Comparison of ENCODE assay signal across 22 cellular contexts in genomic region chr1:204327359-204327758, GRCh38. TPM values are rescaled to one million over a fixed set of nuclear protein-coding genes. Genes with fewer than 3 reads are reported as not detected.
DNase-seq lines count a peak whose midpoint lies in the region; ATAC-seq and TF ChIP-seq lines count a peak whose summit lies in the region.
"Had no signal": no experiment of that assay in that cellular context is flagged by ENCODE, and none has a peak within 500 bp of the region (broad histone marks: within the 10 kb centered on the region; RNA-seq: fewer than 3 reads in every experiment).

No MANE protein-coding gene starts in this region.

- 62% methylated on average over 10 of the region's 10 CpGs for WGBS in right cardiac atrium

- H3K4me1 Mint-ChIP-seq in MCF 10A (ENCODE audit: insufficient read depth, unreplicated experiment), result peaks cover 21% of the 10 kb centered on the region
- H3K4me1 Mint-ChIP-seq: activated naive CD4-positive, alpha-beta T cell treated with anti-CD3 and anti-CD28 coated beads, Interleukin-2, amount 10 ng/mL, durations not matched to agents 7 days and 5 days had no signal

- no peaks in the 10 kb centered on the region for H3K9me3 Mint-ChIP-seq in MCF 10A (ENCODE audit: unreplicated experiment)
- H3K9me3 Mint-ChIP-seq: activated CD4-positive, alpha-beta T cell treated with anti-CD3 and anti-CD28 coated beads, Interleukin-2, amount 10 ng/mL, durations not matched to agents 7 days and 5 days; activated naive CD4-positive, alpha-beta T cell treated with anti-CD3 and anti-CD28 coated beads, Interleukin-2, amount 10 ng/mL, durations not matched to agents 7 days and 5 days; activated T-cell treated with anti-CD3 and anti-CD28 coated beads, Interleukin-2, amount 50 U/mL, for 72 hours had no signal

- H3K27me3 ChIP-seq in cardiac muscle cell (no peaks in the 10 kb centered on the region), right cardiac atrium (ENCODE audit: control insufficient read depth, insufficient read depth) (no peaks in the 10 kb centered on the region), dorsolateral prefrontal cortex (no peaks in the 10 kb centered on the region), vagina (no peaks in the 10 kb centered on the region)
- H3K27me3 ChIP-seq: heart left ventricle, Peyer's patch had no signal

- POLR2A ChIA-PET in MCF 10A (lab: Yijun Ruan, JAX), result interaction anchor here (0.9 to 14.1 kb wide), 4 partner anchors 8 to 41 kb away, joined by 4 to 214 read pairs (median 16); no protein-coding TSS in a partner anchor

- H3K4me3 Mint-ChIP-seq in MCF 10A (ENCODE audit: unreplicated experiment), result no peak overlapping the region
- H3K4me3 Mint-ChIP-seq: activated CD4-positive, alpha-beta T cell treated with anti-CD3 and anti-CD28 coated beads, Interleukin-2, amount 10 ng/mL, durations not matched to agents 7 days and 5 days; activated naive CD4-positive, alpha-beta T cell treated with anti-CD3 and anti-CD28 coated beads, Interleukin-2, amount 10 ng/mL, durations not matched to agents 7 days and 5 days; activated T-cell treated with anti-CD3 and anti-CD28 coated beads, Interleukin-2, amount 50 U/mL, for 72 hours had no signal

- CTCF ChIA-PET in MCF 10A (lab: Yijun Ruan, JAX), result interaction anchor here (0.6 to 9.9 kb wide), 12 partner anchors 8 to 701 kb away, joined by 3 to 106 read pairs (median 4); partner anchors contain the start of genes ATP2B4 and PLEKHA6

- BruUV-seq in MCF 10A (replicated peaks; lab: Mats Ljungman, UMichigan), result no TSS peak

- H3K27ac ChIP-seq in cardiac muscle cell (peak overlapping the region; percentile 31), right cardiac atrium (ENCODE audit: low read length) (no peak overlapping the region), dorsolateral prefrontal cortex (peak overlapping the region in 39 of 59 donors; percentile 11 to 76 (median 58)), vagina (peak overlapping the region; percentile 58)
- H3K27ac ChIP-seq: heart left ventricle, Peyer's patch had no signal

- ATAC-seq in right cardiac atrium (no peak), GM19035 (IDR thresholded peaks at IDR 0.05; ENCODE audit: unreplicated experiment) (no peak), GM21529 (IDR thresholded peaks at IDR 0.05; ENCODE audit: unreplicated experiment) (no peak)
- ATAC-seq: activated T-cell treated with anti-CD3 and anti-CD28 coated beads, Interleukin-2, amount 50 U/mL, for 72 hours; HCT116; heart left ventricle; HepG2; left cardiac atrium had no signal

- H3K4me3 ChIP-seq in cardiac muscle cell (no peak overlapping the region), right cardiac atrium (ENCODE audit: low read length) (no peak overlapping the region), dorsolateral prefrontal cortex (no peak overlapping the region), vagina (no peak overlapping the region)
- H3K4me3 ChIP-seq: heart left ventricle, Peyer's patch, skin epidermis had no signal

- H3K36me3 ChIP-seq in cardiac muscle cell (no peaks in the 10 kb centered on the region), vagina (no peaks in the 10 kb centered on the region)
- H3K36me3 ChIP-seq: heart left ventricle, Peyer's patch had no signal

- no peaks in the 10 kb centered on the region for H3K27me3 Mint-ChIP-seq in MCF 10A (ENCODE audit: insufficient read depth, unreplicated experiment)

- no peaks in the 10 kb centered on the region for H3K36me3 Mint-ChIP-seq in MCF 10A (ENCODE audit: insufficient read depth, unreplicated experiment)
- H3K36me3 Mint-ChIP-seq: activated naive CD4-positive, alpha-beta T cell treated with anti-CD3 and anti-CD28 coated beads, Interleukin-2, amount 10 ng/mL, durations not matched to agents 7 days and 5 days had no signal

- H3K27ac Mint-ChIP-seq in MCF 10A (ENCODE audit: low read depth, unreplicated experiment), result no peak overlapping the region
- H3K27ac Mint-ChIP-seq: activated CD4-positive, alpha-beta T cell treated with anti-CD3 and anti-CD28 coated beads, Interleukin-2, amount 10 ng/mL, durations not matched to agents 7 days and 5 days; activated naive CD4-positive, alpha-beta T cell treated with anti-CD3 and anti-CD28 coated beads, Interleukin-2, amount 10 ng/mL, durations not matched to agents 7 days and 5 days; activated T-cell treated with anti-CD3 and anti-CD28 coated beads, Interleukin-2, amount 50 U/mL, for 72 hours had no signal

- no peak for TF ChIP-seq POLR2A in vagina (IDR thresholded peaks at IDR 0.05)

- TF ChIP-seq CTCF in cardiac muscle cell (IDR thresholded peaks at IDR 0.05; ENCODE audit: low read depth, low read length) (no peak), dorsolateral prefrontal cortex (IDR thresholded peaks at IDR 0.05 in 54 of 56, conservative IDR thresholded peaks at IDR 0.05 in 2 of 56; ENCODE audit: low read depth in 1 of 56, partially characterized antibody in 56 of 56) (no peak), vagina (IDR thresholded peaks at IDR 0.05) (no peak), MCF 10A (IDR thresholded peaks at IDR 0.05; ENCODE audit: unreplicated experiment) (no peak)

- intact Hi-C loops in right cardiac atrium (cut with DNase I) (no loop called here), dorsolateral prefrontal cortex (cut with DNase I) (no loop called here), vagina (cut with DNase I) (no loop called here), MCF 10A (cut with micrococcal nuclease) (no loop called here)

- H3K9me3 ChIP-seq in cardiac muscle cell (ENCODE audit: low read depth) (no peaks in the 10 kb centered on the region), right cardiac atrium (ENCODE audit: control insufficient read depth, low read length) (no peaks in the 10 kb centered on the region), vagina (no peaks in the 10 kb centered on the region)
- H3K9me3 ChIP-seq: heart left ventricle, Peyer's patch had no signal

- no peak for DNase-seq in cardiac muscle cell (ENCODE audit: low read depth in 1 of 2, low spot score in 1 of 2)
- DNase-seq in right cardiac atrium, result no peak
- DNase-seq in NCI-H524 treated with DMSO at 0.1 percent for 48 hours (lab: John Stamatoyannopoulos, UW), result peak; percentile 93
- no peak for DNase-seq in dorsolateral prefrontal cortex
- DNase-seq in vagina (ENCODE audit: extremely low spot score in 2 of 2), result no peak
- DNase-seq in MCF 10A (ENCODE audit: unreplicated experiment), result no peak
- DNase-seq: activated CD4-positive, alpha-beta T cell treated with anti-CD3 and anti-CD28 coated beads, Interleukin-2, amount 10 ng/mL, durations not matched to agents 7 days and 5 days; activated naive CD4-positive, alpha-beta T cell treated with anti-CD3 and anti-CD28 coated beads, Interleukin-2, amount 10 ng/mL, durations not matched to agents 7 days and 5 days; activated T-cell treated with anti-CD3 and anti-CD28 coated beads, Interleukin-2, amount 50 U/mL, for 72 hours; central memory CD4-positive, alpha-beta T cell; heart left ventricle; left cardiac atrium; mammary epithelial cell; NCI-H1092 treated with DMSO at 0.1 percent for 48 hours; NCI-H2081; T-helper 1 cell had no signal

- peaks cover 31% of the 10 kb centered on the region for H3K4me1 ChIP-seq in cardiac muscle cell (ENCODE audit: low read depth)
- H3K4me1 ChIP-seq in right cardiac atrium (ENCODE audit: control insufficient read depth, insufficient read depth, low read length), result no peaks in the 10 kb centered on the region
- H3K4me1 ChIP-seq in vagina, result no peaks in the 10 kb centered on the region

RNA-seq across cellular contexts. Expression of gene PLEKHA6, which starts 32.4 kb away (rescaled TPM):
- total RNA-seq in cardiac muscle cell, result 44.1 and 71.7 TPM in 2 replicates
- 23.1 and 41.6 TPM in 2 replicates for polyA plus RNA-seq in cardiac muscle cell
- 10 to 100 TPM; 17.7 to 55.4 (median 37.7) TPM for total RNA-seq in right cardiac atrium
- 17.7 TPM for polyA plus RNA-seq in right cardiac atrium
- 100 to 1,000 TPM in 47 of 120 experiments, 10 to 100 TPM in 73; 49.5 to 154 (median 97.2) TPM for total RNA-seq in dorsolateral prefrontal cortex
- total RNA-seq in vagina, result 15.0 TPM
- 65.9 and 75.9 TPM in 2 replicates for total RNA-seq in MCF 10A (2022)
- total RNA-seq: activated CD4-positive, alpha-beta T cell treated with anti-CD3 and anti-CD28 coated beads, Interleukin-2, amount 10 ng/mL, durations not matched to agents 7 days and 5 days had no signal
